Comparison of ENCODE assay signal across 1 cellular context in genomic region chr7:74474271-74474865, GRCh38.
TF ChIP-seq lines count a peak whose summit lies in the region.

No MANE protein-coding gene starts in this region.

TF ChIP-seq in IMR-90, 13 proteins besides CTCF, POLR2A, EP300 and RAD21 (continued from another document):
- TF ChIP-seq NFE2L2 (IDR thresholded peaks at IDR 0.05; ENCODE audit: low read depth, low read length): no peak
